In the genomic region with DNA sequence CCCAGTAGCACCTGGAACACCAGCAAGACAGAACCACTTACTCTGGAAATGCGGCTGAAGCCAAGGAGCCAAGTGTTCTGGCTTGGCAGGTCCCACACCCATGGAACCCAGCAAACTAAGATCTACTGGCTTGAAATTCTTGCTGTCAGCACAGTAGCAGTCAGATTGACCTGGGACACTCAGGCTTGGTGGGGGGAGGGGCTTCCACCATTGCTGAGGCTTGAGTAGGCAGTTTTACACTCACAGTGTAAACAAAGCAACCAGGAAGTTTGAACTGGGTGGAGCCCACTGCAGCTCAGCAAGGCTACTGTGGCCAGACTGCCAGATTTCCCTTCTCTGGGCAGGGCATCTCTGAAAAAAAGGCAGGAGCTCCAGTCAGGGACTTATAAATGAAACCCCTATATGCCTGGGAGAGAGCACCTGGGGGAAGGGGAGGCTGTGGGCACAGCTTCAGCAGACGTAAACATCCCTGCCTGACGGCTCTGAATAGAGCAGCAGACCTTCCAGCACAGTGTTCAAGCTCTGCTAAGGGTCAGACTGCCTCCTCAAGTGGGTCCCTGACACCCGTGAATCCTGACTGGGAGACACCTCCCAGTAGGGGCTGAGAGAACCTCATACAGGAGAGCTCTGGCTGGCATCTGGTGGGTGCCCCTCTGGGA, we compare ENCODE assay signal across 12 cellular contexts.
DNase-seq lines count a peak whose midpoint lies in the region; ATAC-seq, FAIRE-seq and TF ChIP-seq lines count a peak whose summit lies in the region.
"Had no signal": no experiment of that assay in that cellular context is flagged by ENCODE, and none has a peak within 500 bp of the region (broad histone marks: within the 10 kb centered on the region; RNA-seq: fewer than 3 reads in every experiment).

No MANE protein-coding gene starts in this region.

- WGBS in small intestine, 3 donors: 30 to 41% (median 40%) methylated on average over 4 of the region's 4 CpGs

- peaks cover 4% of the 10 kb centered on the region for H3K27me3 ChIP-seq in foreskin keratinocyte
- H3K27me3 ChIP-seq in small intestine (ENCODE audit: control insufficient read depth in 2 of 2, insufficient read depth in 2 of 2, low read length in 2 of 2): no peaks in the 10 kb centered on the region
- H3K27me3 ChIP-seq: SJSA1 had no signal

- no peak overlapping the region for H3K27ac ChIP-seq in foreskin keratinocyte
- H3K27ac ChIP-seq in small intestine (ENCODE audit: low read depth in 1 of 2, low read length in 1 of 2): no peak overlapping the region
- H3K27ac ChIP-seq: SJSA1 had no signal

- no peaks in the 10 kb centered on the region for H3K9me3 ChIP-seq in small intestine (ENCODE audit: control insufficient read depth, low read depth)
- H3K9me3 ChIP-seq: SJSA1 had no signal

- H3K4me1 Mint-ChIP-seq in natural killer cell treated with Interleukin-12 subunit alpha and Interleukin-12 subunit beta and Interleukin-15 and Interleukin-18, amount 100 ng/mL, for 72 hours (ENCODE audit: low read depth in 2 of 2): no peaks in the 10 kb centered on the region

- H3K4me3 ChIP-seq in small intestine (ENCODE audit: low read depth in 1 of 2, low read length in 2 of 2): no peak overlapping the region
- H3K4me3 ChIP-seq: SJSA1 had no signal

- H3K4me3 Mint-ChIP-seq in natural killer cell treated with Interleukin-12 subunit alpha and Interleukin-12 subunit beta and Interleukin-15 and Interleukin-18, amount 100 ng/mL, for 72 hours: no peak overlapping the region

- DNase-seq in NCI-H1417 (lab: John Stamatoyannopoulos, UW) (peak; percentile 12 to 23 (median 16)), NCI-H1417 treated with DMSO at 0.1 percent for 48 hours (lab: John Stamatoyannopoulos, UW) (no peak), T1000 (lab: John Stamatoyannopoulos, UW) (peak; percentile 1), foreskin keratinocyte (peak; percentile 15 to 52), small intestine (peak; percentile 69), mesenteric fat pad (ENCODE audit: low spot score) (no peak)
- DNase-seq in natural killer cell treated with Interleukin-12 subunit alpha and Interleukin-12 subunit beta and Interleukin-15 and Interleukin-18, amount 100 ng/mL, for 72 hours (ENCODE audit: low spot score): no peak
- DNase-seq: glutamatergic neuron, MV-4-11 had no signal

- peaks cover 44% of the 10 kb centered on the region for H3K36me3 Mint-ChIP-seq in natural killer cell treated with Interleukin-12 subunit alpha and Interleukin-12 subunit beta and Interleukin-15 and Interleukin-18, amount 100 ng/mL, for 72 hours

- H3K27ac Mint-ChIP-seq in natural killer cell treated with Interleukin-12 subunit alpha and Interleukin-12 subunit beta and Interleukin-15 and Interleukin-18, amount 100 ng/mL, for 72 hours: no peak overlapping the region

- no peaks in the 10 kb centered on the region for H3K36me3 ChIP-seq in small intestine (ENCODE audit: control insufficient read depth in 2 of 2, insufficient read depth in 2 of 2, low read length in 2 of 2)
- H3K36me3 ChIP-seq: SJSA1 had no signal

- H3K4me1 ChIP-seq in foreskin keratinocyte (peaks cover 2% of the 10 kb centered on the region), small intestine (ENCODE audit: control insufficient read depth in 2 of 2, insufficient read depth in 1 of 2, low read depth in 1 of 2, low read length in 1 of 2) (no peaks in the 10 kb centered on the region)
- H3K4me1 ChIP-seq: SJSA1 had no signal

- H3K27me3 Mint-ChIP-seq in natural killer cell treated with Interleukin-12 subunit alpha and Interleukin-12 subunit beta and Interleukin-15 and Interleukin-18, amount 100 ng/mL, for 72 hours: no peaks in the 10 kb centered on the region

- H3K9me3 Mint-ChIP-seq in natural killer cell treated with Interleukin-12 subunit alpha and Interleukin-12 subunit beta and Interleukin-15 and Interleukin-18, amount 100 ng/mL, for 72 hours: peaks cover 38% of the 10 kb centered on the region

- TF ChIP-seq CTCF in foreskin keratinocyte (conservative IDR thresholded peaks at IDR 0.05): no peak

- FAIRE-seq in small intestine (lab: Jason Lieb, UNC): no peak
- FAIRE-seq: A204.1 had no signal

- ATAC-seq in foreskin keratinocyte (peak; percentile 35), HG02885 (IDR thresholded peaks at IDR 0.05; ENCODE audit: poor library complexity, unreplicated experiment) (no peak)
- ATAC-seq in natural killer cell treated with Interleukin-12 subunit alpha and Interleukin-12 subunit beta and Interleukin-15 and Interleukin-18, amount 100 ng/mL, for 72 hours: no peak

Comparison
In these comparisons a context has a peak if more than half of its experiments do, and no peak if none do; other contexts are left out.
1. DNase-seq: peak in NCI-H1417 (3 of 3), T1000 (single experiment), foreskin keratinocyte (2 of 2) and small intestine (single experiment); none in NCI-H1417 treated with DMSO at 0.1 percent for 48 hours (single experiment), mesenteric fat pad (single experiment) and natural killer cell treated with Interleukin-12 subunit alpha and Interleukin-12 subunit beta and Interleukin-15 and Interleukin-18, amount 100 ng/mL, for 72 hours (single experiment).